ENCODE assay signal across 18 cellular contexts in the genomic region with DNA sequence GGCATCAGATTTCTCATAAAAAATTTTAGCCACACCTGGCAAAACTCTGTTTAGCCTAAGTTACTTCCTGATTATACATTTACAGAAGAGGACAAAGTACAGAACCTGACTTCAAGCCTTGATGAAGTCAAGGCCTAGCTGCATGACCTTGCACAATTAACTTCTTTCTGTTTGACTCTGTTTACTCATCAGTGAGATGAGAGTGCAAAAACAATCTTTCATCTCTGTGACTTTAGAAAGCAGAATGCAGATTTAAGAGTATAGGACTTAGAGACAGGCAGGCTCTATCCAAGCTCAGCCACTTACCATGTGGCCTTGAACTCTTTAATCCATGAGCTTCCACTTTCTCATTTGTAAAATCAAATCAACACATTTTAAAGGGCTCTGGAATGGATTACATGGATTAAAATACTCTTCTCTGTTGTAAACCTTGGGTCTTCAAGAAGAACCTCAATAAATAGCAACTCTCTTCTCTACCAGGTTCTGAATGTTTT.
DNase-seq lines count a peak whose midpoint lies in the region; ATAC-seq and TF ChIP-seq lines count a peak whose summit lies in the region.
"Had no signal": no experiment of that assay in that cellular context is flagged by ENCODE, and none has a peak within 500 bp of the region (broad histone marks: within the 10 kb centered on the region; RNA-seq: fewer than 3 reads in every experiment).

No MANE protein-coding gene starts in this region.

- no peaks in the 10 kb centered on the region for H3K27me3 Mint-ChIP-seq in natural killer cell treated with Interleukin-12 subunit alpha and Interleukin-12 subunit beta and Interleukin-15 and Interleukin-18, amount 100 ng/mL, for 72 hours

- no peak overlapping the region for H3K4me3 Mint-ChIP-seq in natural killer cell treated with Interleukin-12 subunit alpha and Interleukin-12 subunit beta and Interleukin-15 and Interleukin-18, amount 100 ng/mL, for 72 hours
- H3K4me3 Mint-ChIP-seq: CD14-positive monocyte had no signal

- H3K9me3 ChIP-seq in hepatocyte (ENCODE audit: low read depth) (no peaks in the 10 kb centered on the region), mucosa of descending colon (peaks cover 5% of the 10 kb centered on the region)

- H4K20me1 ChIP-seq in hepatocyte (ENCODE audit: insufficient read depth, poor library complexity, severe bottlenecking), result no peaks in the 10 kb centered on the region

- DNase-seq in Caki2 (ENCODE audit: low read depth) (peak; percentile 34), HuH-7.5 (ENCODE audit: low spot score) (peak; percentile 7), hepatocyte (ENCODE audit: low spot score) (peak; percentile 38), mucosa of descending colon (peak in 1 of 3 donors; percentile 9), cerebellum (ENCODE audit: low spot score) (no peak), coronary artery (ENCODE audit: low spot score) (no peak)
- no peak for DNase-seq in natural killer cell treated with Interleukin-12 subunit alpha and Interleukin-12 subunit beta and Interleukin-15 and Interleukin-18, amount 100 ng/mL, for 72 hours (ENCODE audit: low spot score)
- DNase-seq: COR-L47, GF-D8, H7, NCI-H1048, NCI-H146, NCI-H2081 treated with DMSO at 0.1 percent for 48 hours, NCI-H2227 treated with DMSO at 0.1 percent for 48 hours, NCI-H524 treated with DMSO at 0.1 percent for 48 hours, PC-9 had no signal

- H3K4me2 ChIP-seq in hepatocyte, result no peak overlapping the region
- H3K4me2 ChIP-seq: PC-9 had no signal

- H3K79me2 ChIP-seq in hepatocyte, result no peaks in the 10 kb centered on the region

- H3K36me3 ChIP-seq in hepatocyte (replicated peaks; ENCODE audit: insufficient read depth, low read depth), result no peaks in the 10 kb centered on the region
- H3K36me3 ChIP-seq in mucosa of descending colon (ENCODE audit: low read depth), result no peaks in the 10 kb centered on the region

- H3K27ac ChIP-seq in hepatocyte, result peak overlapping the region; percentile 56
- H3K27ac ChIP-seq in coronary artery, result no peak overlapping the region
- H3K27ac ChIP-seq: PC-9 had no signal

- in situ Hi-C loops in Caki2 (cut with HindIII; ENCODE audit: low pct_unique_long_range_greater_than_20kb, low sequenced_read_pairs), result no loop called here

- no peaks in the 10 kb centered on the region for H3K27me3 ChIP-seq in hepatocyte

- H3K4me1 ChIP-seq in hepatocyte (ENCODE audit: insufficient read depth) (no peaks in the 10 kb centered on the region), mucosa of descending colon (ENCODE audit: low read depth) (no peaks in the 10 kb centered on the region)

- H3K9me2 ChIP-seq in hepatocyte (replicated peaks; ENCODE audit: insufficient read depth), result no peaks in the 10 kb centered on the region

- TF ChIP-seq CTCF in hepatocyte (IDR thresholded peaks at IDR 0.05; ENCODE audit: poor library complexity) (no peak), mucosa of descending colon (IDR thresholded peaks at IDR 0.05) (no peak), coronary artery (IDR thresholded peaks at IDR 0.05) (no peak)

- intact Hi-C loops in mucosa of descending colon (cut with DNase I, micrococcal nuclease), result no loop called here

- peaks cover 4% of the 10 kb centered on the region for H3K36me3 Mint-ChIP-seq in natural killer cell treated with Interleukin-12 subunit alpha and Interleukin-12 subunit beta and Interleukin-15 and Interleukin-18, amount 100 ng/mL, for 72 hours
- H3K36me3 Mint-ChIP-seq: CD14-positive monocyte had no signal

- no peak overlapping the region for H2AFZ ChIP-seq in hepatocyte
- H2AFZ ChIP-seq: PC-9 had no signal

- H3K4me3 ChIP-seq in hepatocyte (no peak overlapping the region), mucosa of descending colon (no peak overlapping the region), coronary artery (no peak overlapping the region)
- H3K4me3 ChIP-seq: PC-9 had no signal

- H3K27ac Mint-ChIP-seq in natural killer cell treated with Interleukin-12 subunit alpha and Interleukin-12 subunit beta and Interleukin-15 and Interleukin-18, amount 100 ng/mL, for 72 hours, result no peak overlapping the region
- H3K27ac Mint-ChIP-seq: CD14-positive monocyte had no signal

- H3K4me1 Mint-ChIP-seq in natural killer cell treated with Interleukin-12 subunit alpha and Interleukin-12 subunit beta and Interleukin-15 and Interleukin-18, amount 100 ng/mL, for 72 hours (ENCODE audit: low read depth in 2 of 2), result no peaks in the 10 kb centered on the region

- ATAC-seq in mucosa of descending colon, result peak; percentile 55
- ATAC-seq in natural killer cell treated with Interleukin-12 subunit alpha and Interleukin-12 subunit beta and Interleukin-15 and Interleukin-18, amount 100 ng/mL, for 72 hours, result no peak
- ATAC-seq in GM21717 (IDR thresholded peaks at IDR 0.05; ENCODE audit: unreplicated experiment), result no peak

- H3K9me3 Mint-ChIP-seq in natural killer cell treated with Interleukin-12 subunit alpha and Interleukin-12 subunit beta and Interleukin-15 and Interleukin-18, amount 100 ng/mL, for 72 hours, result peaks cover 8% of the 10 kb centered on the region

Comparison
In these comparisons a context has a peak if more than half of its experiments do, and no peak if none do; other contexts are left out.
1. DNase-seq: peak in Caki2 (single experiment), HuH-7.5 (single experiment) and hepatocyte (single experiment); none in natural killer cell treated with Interleukin-12 subunit alpha and Interleukin-12 subunit beta and Interleukin-15 and Interleukin-18, amount 100 ng/mL, for 72 hours (single experiment), cerebellum (single experiment) and coronary artery (single experiment).